Comparison of ENCODE assay signal across 16 cellular contexts in genomic region chr20:14778096-14778495, GRCh38.
"Had no signal": no experiment of that assay in that cellular context is flagged by ENCODE, and none has a peak within 500 bp of the region (broad histone marks: within the 10 kb centered on the region; RNA-seq: fewer than 3 reads in every experiment).

No MANE protein-coding gene starts in this region.

- H3K4me1 Mint-ChIP-seq: naive thymus-derived CD8-positive, alpha-beta T cell had no signal

- H3K27ac Mint-ChIP-seq: naive thymus-derived CD8-positive, alpha-beta T cell; type B pancreatic cell had no signal

- H3K9me3 ChIP-seq: colonic mucosa, neutrophil, right atrium auricular region, sigmoid colon, stomach, thoracic aorta had no signal

- H3K27ac ChIP-seq: colonic mucosa, foreskin keratinocyte, neutrophil, right atrium auricular region, sigmoid colon, skin epidermis, stomach, thoracic aorta had no signal

- DNase-seq: colonic mucosa; dermis blood vessel endothelial cell; erythroblast; mesendoderm; naive thymus-derived CD8-positive, alpha-beta T cell; posterior cingulate gyrus; sigmoid colon; stimulated activated naive CD4-positive, alpha-beta T cell; stomach; substantia nigra had no signal

- H3K27me3 Mint-ChIP-seq: naive thymus-derived CD8-positive, alpha-beta T cell; type B pancreatic cell had no signal

- H3K4me3 Mint-ChIP-seq: naive thymus-derived CD8-positive, alpha-beta T cell; type B pancreatic cell had no signal

- ATAC-seq: naive thymus-derived CD8-positive, alpha-beta T cell had no signal

- H3K4me1 ChIP-seq: colonic mucosa, right atrium auricular region had no signal

- H3K36me3 ChIP-seq: colonic mucosa, neutrophil, right atrium auricular region, sigmoid colon, stomach, thoracic aorta had no signal

- H3K27me3 ChIP-seq: colonic mucosa, foreskin keratinocyte, neutrophil, right atrium auricular region, sigmoid colon, stomach had no signal

- H3K36me3 Mint-ChIP-seq: naive thymus-derived CD8-positive, alpha-beta T cell; type B pancreatic cell had no signal

- H3K4me3 ChIP-seq: colonic mucosa, right atrium auricular region, sigmoid colon, skin epidermis, stomach, thoracic aorta had no signal
